In the genomic region with DNA sequence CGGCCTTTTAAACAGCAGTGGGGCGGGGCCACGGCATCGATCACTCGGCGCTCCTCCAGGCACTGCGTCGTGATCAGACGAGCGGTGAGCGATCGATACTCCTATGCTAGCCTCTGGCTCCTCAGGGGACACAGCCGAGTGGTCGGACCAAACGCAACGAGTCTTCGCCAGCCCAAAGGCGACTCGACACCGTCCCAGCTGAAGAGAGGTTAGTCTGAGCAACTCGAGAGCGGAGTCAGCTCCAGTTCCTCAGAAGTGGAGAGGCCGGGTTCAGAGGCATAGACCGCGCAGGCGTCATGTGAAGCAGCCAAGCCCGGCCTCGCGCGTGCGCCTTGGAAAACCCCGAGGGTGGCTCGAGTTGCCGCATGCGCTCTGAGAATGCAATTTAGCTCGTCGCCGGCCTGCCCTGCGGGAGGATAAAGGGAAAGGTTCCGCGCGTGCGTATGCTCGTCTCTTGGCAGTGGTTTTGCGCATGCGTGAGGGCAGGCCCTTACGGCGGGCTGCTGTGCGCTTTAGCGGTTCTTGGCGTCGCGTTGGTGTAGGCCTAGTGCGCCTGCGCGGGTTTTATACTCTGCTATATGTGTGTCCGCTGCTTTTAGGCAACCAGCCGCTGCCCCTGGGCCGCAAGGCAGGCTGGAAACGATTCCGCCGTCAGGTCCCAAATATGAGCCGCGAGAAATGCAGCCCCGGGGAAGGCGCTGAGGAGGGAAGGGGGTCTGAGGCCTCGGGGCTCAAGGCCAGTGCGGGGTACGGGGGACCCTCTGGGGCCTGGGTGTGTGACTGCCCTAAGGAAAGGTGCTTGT, we compare ENCODE assay signal across 1 cellular context.
A peak's percentile ranks its signal among the peaks of the same experiment; 100 is the strongest.
TF ChIP-seq lines count a peak whose summit lies in the region.

A gene (plus strand): TSS at position 98 of the 803 bp plus-strand sequence. CDS start 6,598 bp downstream, outside the sequence.

TF ChIP-seq in K562, 482 proteins besides CTCF, POLR2A, EP300 and RAD21 (continued from another document and continues in another):
- TF ChIP-seq, protein P1, sequence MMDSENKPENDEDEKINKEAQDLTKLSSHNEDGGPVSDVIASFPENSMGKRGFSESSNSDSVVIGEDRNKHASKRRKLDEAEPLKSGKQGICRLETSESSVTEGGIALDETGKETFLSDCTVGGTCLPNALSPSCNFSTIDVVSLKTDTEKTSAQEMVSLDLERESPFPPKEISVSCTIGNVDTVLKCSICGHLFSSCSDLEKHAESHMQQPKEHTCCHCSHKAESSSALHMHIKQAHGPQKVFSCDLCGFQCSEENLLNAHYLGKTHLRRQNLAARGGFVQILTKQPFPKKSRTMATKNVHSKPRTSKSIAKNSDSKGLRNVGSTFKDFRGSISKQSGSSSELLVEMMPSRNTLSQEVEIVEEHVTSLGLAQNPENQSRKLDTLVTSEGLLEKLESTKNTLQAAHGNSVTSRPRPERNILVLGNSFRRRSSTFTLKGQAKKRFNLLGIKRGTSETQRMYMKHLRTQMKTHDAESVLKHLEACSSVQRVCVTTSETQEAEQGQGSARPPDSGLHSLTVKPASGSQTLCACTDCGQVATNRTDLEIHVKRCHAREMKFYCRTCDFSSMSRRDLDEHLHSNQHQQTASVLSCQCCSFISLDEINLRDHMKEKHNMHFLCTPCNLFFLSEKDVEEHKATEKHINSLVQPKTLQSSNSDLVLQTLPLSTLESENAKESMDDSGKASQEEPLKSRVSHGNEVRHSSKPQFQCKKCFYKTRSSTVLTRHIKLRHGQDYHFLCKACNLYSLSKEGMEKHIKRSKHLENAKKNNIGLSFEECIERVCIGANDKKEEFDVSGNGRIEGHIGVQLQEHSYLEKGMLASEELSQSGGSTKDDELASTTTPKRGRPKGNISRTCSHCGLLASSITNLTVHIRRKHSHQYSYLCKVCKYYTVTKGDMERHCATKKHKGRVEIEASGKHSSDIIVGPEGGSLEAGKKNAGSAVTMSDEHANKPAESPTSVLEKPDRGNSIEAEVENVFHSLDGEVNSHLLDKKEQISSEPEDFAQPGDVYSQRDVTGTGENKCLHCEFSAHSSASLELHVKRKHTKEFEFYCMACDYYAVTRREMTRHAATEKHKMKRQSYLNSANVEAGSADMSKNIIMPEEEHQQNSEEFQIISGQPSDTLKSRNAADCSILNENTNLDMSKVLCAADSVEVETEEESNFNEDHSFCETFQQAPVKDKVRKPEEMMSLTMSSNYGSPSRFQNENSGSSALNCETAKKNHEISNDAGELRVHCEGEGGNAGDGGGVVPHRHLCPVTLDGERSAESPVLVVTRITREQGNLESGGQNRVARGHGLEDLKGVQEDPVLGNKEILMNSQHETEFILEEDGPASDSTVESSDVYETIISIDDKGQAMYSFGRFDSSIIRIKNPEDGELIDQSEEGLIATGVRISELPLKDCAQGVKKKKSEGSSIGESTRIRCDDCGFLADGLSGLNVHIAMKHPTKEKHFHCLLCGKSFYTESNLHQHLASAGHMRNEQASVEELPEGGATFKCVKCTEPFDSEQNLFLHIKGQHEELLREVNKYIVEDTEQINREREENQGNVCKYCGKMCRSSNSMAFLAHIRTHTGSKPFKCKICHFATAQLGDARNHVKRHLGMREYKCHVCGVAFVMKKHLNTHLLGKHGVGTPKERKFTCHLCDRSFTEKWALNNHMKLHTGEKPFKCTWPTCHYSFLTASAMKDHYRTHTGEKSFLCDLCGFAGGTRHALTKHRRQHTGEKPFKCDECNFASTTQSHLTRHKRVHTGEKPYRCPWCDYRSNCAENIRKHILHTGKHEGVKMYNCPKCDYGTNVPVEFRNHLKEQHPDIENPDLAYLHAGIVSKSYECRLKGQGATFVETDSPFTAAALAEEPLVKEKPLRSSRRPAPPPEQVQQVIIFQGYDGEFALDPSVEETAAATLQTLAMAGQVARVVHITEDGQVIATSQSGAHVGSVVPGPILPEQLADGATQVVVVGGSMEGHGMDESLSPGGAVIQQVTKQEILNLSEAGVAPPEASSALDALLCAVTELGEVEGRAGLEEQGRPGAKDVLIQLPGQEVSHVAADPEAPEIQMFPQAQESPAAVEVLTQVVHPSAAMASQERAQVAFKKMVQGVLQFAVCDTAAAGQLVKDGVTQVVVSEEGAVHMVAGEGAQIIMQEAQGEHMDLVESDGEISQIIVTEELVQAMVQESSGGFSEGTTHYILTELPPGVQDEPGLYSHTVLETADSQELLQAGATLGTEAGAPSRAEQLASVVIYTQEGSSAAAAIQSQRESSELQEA (IDR thresholded peaks at IDR 0.05; ENCODE audit: low read depth): no peak
- TF ChIP-seq, protein P2, sequence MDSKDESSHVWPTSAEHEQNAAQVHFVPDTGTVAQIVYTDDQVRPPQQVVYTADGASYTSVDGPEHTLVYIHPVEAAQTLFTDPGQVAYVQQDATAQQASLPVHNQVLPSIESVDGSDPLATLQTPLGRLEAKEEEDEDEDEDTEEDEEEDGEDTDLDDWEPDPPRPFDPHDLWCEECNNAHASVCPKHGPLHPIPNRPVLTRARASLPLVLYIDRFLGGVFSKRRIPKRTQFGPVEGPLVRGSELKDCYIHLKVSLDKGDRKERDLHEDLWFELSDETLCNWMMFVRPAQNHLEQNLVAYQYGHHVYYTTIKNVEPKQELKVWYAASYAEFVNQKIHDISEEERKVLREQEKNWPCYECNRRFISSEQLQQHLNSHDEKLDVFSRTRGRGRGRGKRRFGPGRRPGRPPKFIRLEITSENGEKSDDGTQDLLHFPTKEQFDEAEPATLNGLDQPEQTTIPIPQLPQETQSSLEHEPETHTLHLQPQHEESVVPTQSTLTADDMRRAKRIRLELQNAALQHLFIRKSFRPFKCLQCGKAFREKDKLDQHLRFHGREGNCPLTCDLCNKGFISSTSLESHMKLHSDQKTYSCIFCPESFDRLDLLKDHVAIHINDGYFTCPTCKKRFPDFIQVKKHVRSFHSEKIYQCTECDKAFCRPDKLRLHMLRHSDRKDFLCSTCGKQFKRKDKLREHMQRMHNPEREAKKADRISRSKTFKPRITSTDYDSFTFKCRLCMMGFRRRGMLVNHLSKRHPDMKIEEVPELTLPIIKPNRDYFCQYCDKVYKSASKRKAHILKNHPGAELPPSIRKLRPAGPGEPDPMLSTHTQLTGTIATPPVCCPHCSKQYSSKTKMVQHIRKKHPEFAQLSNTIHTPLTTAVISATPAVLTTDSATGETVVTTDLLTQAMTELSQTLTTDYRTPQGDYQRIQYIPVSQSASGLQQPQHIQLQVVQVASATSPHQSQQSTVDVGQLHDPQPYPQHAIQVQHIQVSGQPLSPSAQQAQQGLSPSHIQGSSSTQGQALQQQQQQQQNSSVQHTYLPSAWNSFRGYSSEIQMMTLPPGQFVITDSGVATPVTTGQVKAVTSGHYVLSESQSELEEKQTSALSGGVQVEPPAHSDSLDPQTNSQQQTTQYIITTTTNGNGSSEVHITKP (IDR thresholded peaks at IDR 0.05; ENCODE audit: partially characterized antibody): peak; percentile 25
- TF ChIP-seq RUNX1 (IDR thresholded peaks at IDR 0.05; ENCODE audit: low read depth) (0 out of 2 replicates have a peak, but pooled peaks have one; percentile 28), ZNF408 (CRISPR knock-in tag; IDR thresholded peaks at IDR 0.05; ENCODE audit: low read depth) (no peak), NONO (IDR thresholded peaks at IDR 0.05; ENCODE audit: low read depth in 2 of 2, low read length in 1 of 2) (no peak), ZBED1 (IDR thresholded peaks at IDR 0.05) (no peak), POLR2G (IDR thresholded peaks at IDR 0.05; ENCODE audit: low read depth, low read length) (peak; percentile 92), ZNF174 (CRISPR knock-in tag; IDR thresholded peaks at IDR 0.05) (no peak), PCBP2 (IDR thresholded peaks at IDR 0.05; ENCODE audit: low read depth, low read length, poor library complexity, severe bottlenecking) (no peak), SREBF2 (CRISPR knock-in tag; IDR thresholded peaks at IDR 0.05) (no peak), GATA2 (CRISPR knock-in tag; IDR thresholded peaks at IDR 0.05) (no peak), ZKSCAN3 (CRISPR knock-in tag; IDR thresholded peaks at IDR 0.05) (no peak), KLF16 (IDR thresholded peaks at IDR 0.05) (no peak), SAP30 (IDR thresholded peaks at IDR 0.05; ENCODE audit: borderline replicate concordance, insufficient read depth, low read depth, low read length, poor library complexity, severe bottlenecking) (peak; percentile 42), CHD1 (IDR thresholded peaks at IDR 0.05; ENCODE audit: low read length) (peak; percentile 55), NELFE (IDR thresholded peaks at IDR 0.05; ENCODE audit: insufficient read depth, insufficient read length) (no peak), HOXB6 (CRISPR knock-in tag; IDR thresholded peaks at IDR 0.05; ENCODE audit: borderline replicate concordance) (no peak), FOXP1 (CRISPR knock-in tag; IDR thresholded peaks at IDR 0.05) (no peak), HCFC1 (IDR thresholded peaks at IDR 0.05; ENCODE audit: low read depth, low read length) (peak; percentile 74), ZNF41 (CRISPR knock-in tag; conservative IDR thresholded peaks at IDR 0.05) (no peak), TBP (optimal IDR thresholded peaks at IDR 0.05; ENCODE audit: low read depth, low read length) (peak; percentile 74), CCAR2 (IDR thresholded peaks at IDR 0.05; ENCODE audit: low read depth, low read length) (no peak), RB1 (IDR thresholded peaks at IDR 0.05; ENCODE audit: low read depth) (peak; percentile 22; the same call in 1 of the 2 replicates), ZNF696 (CRISPR knock-in tag; conservative IDR thresholded peaks at IDR 0.05) (no peak), SMARCC2 (IDR thresholded peaks at IDR 0.05; ENCODE audit: low read depth) (0 out of 2 replicates have a peak, but pooled peaks have one; percentile 32)
- TF ChIP-seq, protein P3, sequence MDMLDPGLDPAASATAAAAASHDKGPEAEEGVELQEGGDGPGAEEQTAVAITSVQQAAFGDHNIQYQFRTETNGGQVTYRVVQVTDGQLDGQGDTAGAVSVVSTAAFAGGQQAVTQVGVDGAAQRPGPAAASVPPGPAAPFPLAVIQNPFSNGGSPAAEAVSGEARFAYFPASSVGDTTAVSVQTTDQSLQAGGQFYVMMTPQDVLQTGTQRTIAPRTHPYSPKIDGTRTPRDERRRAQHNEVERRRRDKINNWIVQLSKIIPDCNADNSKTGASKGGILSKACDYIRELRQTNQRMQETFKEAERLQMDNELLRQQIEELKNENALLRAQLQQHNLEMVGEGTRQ (CRISPR knock-in tag; IDR thresholded peaks at IDR 0.05): no peak
- TF ChIP-seq, protein P4, sequence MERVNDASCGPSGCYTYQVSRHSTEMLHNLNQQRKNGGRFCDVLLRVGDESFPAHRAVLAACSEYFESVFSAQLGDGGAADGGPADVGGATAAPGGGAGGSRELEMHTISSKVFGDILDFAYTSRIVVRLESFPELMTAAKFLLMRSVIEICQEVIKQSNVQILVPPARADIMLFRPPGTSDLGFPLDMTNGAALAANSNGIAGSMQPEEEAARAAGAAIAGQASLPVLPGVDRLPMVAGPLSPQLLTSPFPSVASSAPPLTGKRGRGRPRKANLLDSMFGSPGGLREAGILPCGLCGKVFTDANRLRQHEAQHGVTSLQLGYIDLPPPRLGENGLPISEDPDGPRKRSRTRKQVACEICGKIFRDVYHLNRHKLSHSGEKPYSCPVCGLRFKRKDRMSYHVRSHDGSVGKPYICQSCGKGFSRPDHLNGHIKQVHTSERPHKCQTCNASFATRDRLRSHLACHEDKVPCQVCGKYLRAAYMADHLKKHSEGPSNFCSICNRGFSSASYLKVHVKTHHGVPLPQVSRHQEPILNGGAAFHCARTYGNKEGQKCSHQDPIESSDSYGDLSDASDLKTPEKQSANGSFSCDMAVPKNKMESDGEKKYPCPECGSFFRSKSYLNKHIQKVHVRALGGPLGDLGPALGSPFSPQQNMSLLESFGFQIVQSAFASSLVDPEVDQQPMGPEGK (CRISPR knock-in tag; IDR thresholded peaks at IDR 0.05; ENCODE audit: borderline replicate concordance): no peak
- TF ChIP-seq, protein P5, sequence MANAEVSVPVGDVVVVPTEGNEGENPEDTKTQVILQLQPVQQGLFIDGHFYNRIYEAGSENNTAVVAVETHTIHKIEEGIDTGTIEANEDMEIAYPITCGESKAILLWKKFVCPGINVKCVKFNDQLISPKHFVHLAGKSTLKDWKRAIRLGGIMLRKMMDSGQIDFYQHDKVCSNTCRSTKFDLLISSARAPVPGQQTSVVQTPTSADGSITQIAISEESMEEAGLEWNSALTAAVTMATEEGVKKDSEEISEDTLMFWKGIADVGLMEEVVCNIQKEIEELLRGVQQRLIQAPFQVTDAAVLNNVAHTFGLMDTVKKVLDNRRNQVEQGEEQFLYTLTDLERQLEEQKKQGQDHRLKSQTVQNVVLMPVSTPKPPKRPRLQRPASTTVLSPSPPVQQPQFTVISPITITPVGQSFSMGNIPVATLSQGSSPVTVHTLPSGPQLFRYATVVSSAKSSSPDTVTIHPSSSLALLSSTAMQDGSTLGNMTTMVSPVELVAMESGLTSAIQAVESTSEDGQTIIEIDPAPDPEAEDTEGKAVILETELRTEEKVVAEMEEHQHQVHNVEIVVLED (CRISPR knock-in tag; IDR thresholded peaks at IDR 0.05): peak; percentile 99
- TF ChIP-seq, protein P6, sequence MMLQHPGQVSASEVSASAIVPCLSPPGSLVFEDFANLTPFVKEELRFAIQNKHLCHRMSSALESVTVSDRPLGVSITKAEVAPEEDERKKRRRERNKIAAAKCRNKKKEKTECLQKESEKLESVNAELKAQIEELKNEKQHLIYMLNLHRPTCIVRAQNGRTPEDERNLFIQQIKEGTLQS (IDR thresholded peaks at IDR 0.05): no peak
- TF ChIP-seq, protein P6 (CRISPR knock-in tag; conservative IDR thresholded peaks at IDR 0.05): no peak; the same call in 1 of the 2 replicates
- TF ChIP-seq, protein P7, sequence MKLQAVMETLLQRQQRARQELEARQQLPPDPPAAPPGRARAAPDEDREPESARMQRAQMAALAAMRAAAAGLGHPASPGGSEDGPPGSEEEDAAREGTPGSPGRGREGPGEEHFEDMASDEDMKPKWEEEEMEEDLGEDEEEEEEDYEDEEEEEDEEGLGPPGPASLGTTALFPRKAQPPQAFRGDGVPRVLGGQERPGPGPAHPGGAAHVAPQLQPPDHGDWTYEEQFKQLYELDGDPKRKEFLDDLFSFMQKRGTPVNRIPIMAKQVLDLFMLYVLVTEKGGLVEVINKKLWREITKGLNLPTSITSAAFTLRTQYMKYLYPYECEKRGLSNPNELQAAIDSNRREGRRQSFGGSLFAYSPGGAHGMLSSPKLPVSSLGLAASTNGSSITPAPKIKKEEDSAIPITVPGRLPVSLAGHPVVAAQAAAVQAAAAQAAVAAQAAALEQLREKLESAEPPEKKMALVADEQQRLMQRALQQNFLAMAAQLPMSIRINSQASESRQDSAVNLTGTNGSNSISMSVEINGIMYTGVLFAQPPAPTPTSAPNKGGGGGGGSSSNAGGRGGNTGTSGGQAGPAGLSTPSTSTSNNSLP (IDR thresholded peaks at IDR 0.05; ENCODE audit: borderline replicate concordance, low read depth, low read length): peak; percentile 82
